Comparison of ENCODE assay signal across 14 cellular contexts in genomic region chr17:75704963-75705875, GRCh38.
"Had no signal": no experiment of that assay in that cellular context is flagged by ENCODE, and none has a peak within 500 bp of the region (broad histone marks: within the 10 kb centered on the region; RNA-seq: fewer than 3 reads in every experiment).

No MANE protein-coding gene starts in this region.

- H3K4me1 ChIP-seq: ascending aorta, colonic mucosa, testis had no signal

- H3K4me3 ChIP-seq: ascending aorta, colonic mucosa, psoas muscle, testis had no signal

- ATAC-seq: activated CD4-positive, CD25-positive, alpha-beta regulatory T cell treated with anti-CD3 and anti-CD28 coated beads, Interleukin-2, amount 50 U/mL, for 24 hours; activated CD8-positive, alpha-beta memory T cell treated with anti-CD3 and anti-CD28 coated beads, Interleukin-2, amount 10 ng/mL, durations not matched to agents 7 days and 5 days; activated T-cell treated with anti-CD3 and anti-CD28 coated beads, Interleukin-2, amount 50 U/mL, for 4 hours; psoas muscle had no signal

- H3K27ac ChIP-seq: ascending aorta, colonic mucosa, psoas muscle, testis had no signal

- DNase-seq: activated CD4-positive, alpha-beta T cell treated with anti-CD3 and anti-CD28 coated beads, Interleukin-2, amount 50 U/mL, for 4 hours; activated CD8-positive, alpha-beta memory T cell treated with anti-CD3 and anti-CD28 coated beads, Interleukin-2, amount 10 ng/mL, durations not matched to agents 7 days and 5 days; activated gamma-delta T cell treated with Interleukin-2 at 50 U/mL for 16 hours; activated T-cell treated with anti-CD3 and anti-CD28 coated beads, Interleukin-2, amount 50 U/mL, for 4 hours; colonic mucosa; effector CD4-positive, alpha-beta T cell; foreskin melanocyte; kidney glomerular epithelial cell; psoas muscle; stimulated activated CD4-positive, alpha-beta T cell treated with anti-CD3 and anti-CD28 coated beads, Interleukin-12 subunit alpha, Interleukin-12 subunit beta, amount 100 ng/mL, for 4 hours; stimulated activated naive CD4-positive, alpha-beta T cell treated with Interleukin-2 at 50 U/mL for 16 hours; testis had no signal

- H3K27me3 ChIP-seq: ascending aorta, colonic mucosa, testis had no signal

- H3K9me3 ChIP-seq: ascending aorta, colonic mucosa, psoas muscle, testis had no signal
